Comparison of ENCODE assay signal across 8 cellular contexts in genomic region chr3:197750396-197750831, GRCh38. TPM values are rescaled to one million over a fixed set of nuclear protein-coding genes. Genes with fewer than 3 reads are reported as not detected.
DNase-seq lines count a peak whose midpoint lies in the region; ATAC-seq, FAIRE-seq and TF ChIP-seq lines count a peak whose summit lies in the region.

No MANE protein-coding gene starts in this region.

- H4K20me1 ChIP-seq in SK-N-SH (ENCODE audit: insufficient read depth): peaks cover 45% of the 10 kb centered on the region

- 0 out of 2 replicates have a peak, but pooled peaks have one; percentile 10 for TF ChIP-seq CTCF in SK-N-SH (IDR thresholded peaks at IDR 0.05)
- TF ChIP-seq CTCF in pancreas (IDR thresholded peaks at IDR 0.05): no peak

- H2AFZ ChIP-seq in SK-N-SH (ENCODE audit: low read depth): peak overlapping the region; percentile 80; the same call in 1 of the 2 replicates

- peaks cover 51% of the 10 kb centered on the region for H3F3A ChIP-seq in SK-N-SH (replicated peaks; ENCODE audit: insufficient read depth)

- TF ChIP-seq EP300 in SK-N-SH (IDR thresholded peaks at IDR 0.05; ENCODE audit: borderline replicate concordance in 1 of 2, low read depth in 1 of 2, low read length in 1 of 2): no peak

- H3K79me2 ChIP-seq in SK-N-SH (ENCODE audit: insufficient read depth): peaks cover 48% of the 10 kb centered on the region

- H3K4me1 ChIP-seq in HUES6 (ENCODE audit: control insufficient read depth, insufficient read depth, low read length) (peaks cover 6% of the 10 kb centered on the region; the same call in 1 of the 2 replicates), SK-N-SH (ENCODE audit: control insufficient read depth in 1 of 2, insufficient read depth in 2 of 2, low read depth in 1 of 2, low read length in 1 of 2) (peaks cover 0 to 10% of the 10 kb centered on the region in 2 experiments; a peak in 3 of 4 replicates), adipocyte (ENCODE audit: control insufficient read depth, insufficient read depth, low read length) (peaks cover 30% of the 10 kb centered on the region), pancreas (peaks cover 0 to 27% (median 12%) of the 10 kb centered on the region in 3 donors)

- POLR2A ChIA-PET in SK-N-SH (lab: Yijun Ruan, JAX): no interaction called here

- no peaks in the 10 kb centered on the region for H3K9me2 ChIP-seq in SK-N-SH

- H3K9ac ChIP-seq in HUES6 (ENCODE audit: low read length) (peak overlapping the region; percentile 59), SK-N-SH (peak overlapping the region; percentile 82), adipocyte (ENCODE audit: low read length) (peak overlapping the region; percentile 92)

- no peaks in the 10 kb centered on the region for H3K36me3 ChIP-seq in HUES6 (ENCODE audit: control insufficient read depth, insufficient read depth, low read length)
- H3K36me3 ChIP-seq in SK-N-SH (replicated peaks in 1 of 2; ENCODE audit: control insufficient read depth in 1 of 2, insufficient read depth in 2 of 2, low read length in 1 of 2): no peaks in the 10 kb centered on the region
- no peaks in the 10 kb centered on the region for H3K36me3 ChIP-seq in adipocyte (ENCODE audit: control insufficient read depth, insufficient read depth, low read length, severe bottlenecking)
- H3K36me3 ChIP-seq in pancreas: no peaks in the 10 kb centered on the region

- H3K9me3 ChIP-seq in HUES6 (ENCODE audit: control insufficient read depth, insufficient read depth, low read depth, low read length): no peaks in the 10 kb centered on the region
- H3K9me3 ChIP-seq in SK-N-SH: no peaks in the 10 kb centered on the region
- H3K9me3 ChIP-seq in adipocyte (ENCODE audit: control insufficient read depth, low read length): no peaks in the 10 kb centered on the region
- no peaks in the 10 kb centered on the region for H3K9me3 ChIP-seq in pancreas

- peak overlapping the region; percentile 76 for H3K4me2 ChIP-seq in SK-N-SH

- TF ChIP-seq RAD21 in SK-N-SH (IDR thresholded peaks at IDR 0.05; ENCODE audit: low read length): no peak

- H3K27ac ChIP-seq in HUES6 (ENCODE audit: low read depth, low read length): no peak overlapping the region
- peak overlapping the region; percentile 91 to 94 for H3K27ac ChIP-seq in SK-N-SH (ENCODE audit: low read depth in 2 of 2, low read length in 1 of 2)
- peak overlapping the region; percentile 73 to 94 (median 86) for H3K27ac ChIP-seq in pancreas

- CTCF ChIA-PET in SK-N-SH (lab: Yijun Ruan, JAX): no interaction called here

- FAIRE-seq in pancreas (lab: Jason Lieb, UNC): no peak

- intact Hi-C loops in cardiac septum (cut with DNase I): loop anchor here (2.0 to 5.0 kb wide), 2 partner anchors 14 to 42 kb away; partner anchors contain the start of genes LRCH3 and RUBCN
- intact Hi-C loops in pancreas (cut with DNase I): no loop called here

- DNase-seq in COR-L47 (lab: John Stamatoyannopoulos, UW) (peak; percentile 63), SK-N-SH (peak; percentile 84), adipocyte (ENCODE audit: low read depth) (peak; percentile 90), cardiac septum (ENCODE audit: low spot score) (peak; percentile 86), pancreas (peak; percentile 38 to 82 (median 59)), ureter (ENCODE audit: low spot score) (peak; percentile 70)

- H3K27me3 ChIP-seq in HUES6 (ENCODE audit: control insufficient read depth, insufficient read depth, low read length) (peaks cover 25% of the 10 kb centered on the region), SK-N-SH (ENCODE audit: insufficient read depth) (no peaks in the 10 kb centered on the region), adipocyte (replicated peaks; ENCODE audit: control insufficient read depth, insufficient read depth, low read length) (no peaks in the 10 kb centered on the region), pancreas (no peaks in the 10 kb centered on the region)

- H3K4me3 ChIP-seq in HUES6 (ENCODE audit: low read depth, low read length) (peak overlapping the region; percentile 81), SK-N-SH (ENCODE audit: low read depth in 2 of 2, low read length in 1 of 2) (peak overlapping the region; percentile 75 to 77), adipocyte (ENCODE audit: low read length) (peak overlapping the region; percentile 97), pancreas (peak overlapping the region; percentile 59 to 88 (median 74))

- WGBS in SK-N-SH (ENCODE audit: low lambda C conversion rate): 3% methylated on average over 5 of the region's 43 CpGs
- 0% methylated on average over 29 to 43 of the region's 43 CpGs for WGBS in pancreas, 2 donors

- ATAC-seq in GM21360 (IDR thresholded peaks at IDR 0.05; ENCODE audit: unreplicated experiment) (peak; percentile 23), pancreas (peak; percentile 55 to 76 (median 64))

TF ChIP-seq in SK-N-SH, 30 proteins besides CTCF, POLR2A, EP300 and RAD21:
- no peak for TF ChIP-seq EZH2phosphoT487 (IDR thresholded peaks at IDR 0.05; ENCODE audit: borderline replicate concordance, low read depth)
- TF ChIP-seq MAX (IDR thresholded peaks at IDR 0.05; ENCODE audit: low read depth): 0 out of 2 replicates have a peak, but pooled peaks have one; percentile 18
- TF ChIP-seq, protein P1, sequence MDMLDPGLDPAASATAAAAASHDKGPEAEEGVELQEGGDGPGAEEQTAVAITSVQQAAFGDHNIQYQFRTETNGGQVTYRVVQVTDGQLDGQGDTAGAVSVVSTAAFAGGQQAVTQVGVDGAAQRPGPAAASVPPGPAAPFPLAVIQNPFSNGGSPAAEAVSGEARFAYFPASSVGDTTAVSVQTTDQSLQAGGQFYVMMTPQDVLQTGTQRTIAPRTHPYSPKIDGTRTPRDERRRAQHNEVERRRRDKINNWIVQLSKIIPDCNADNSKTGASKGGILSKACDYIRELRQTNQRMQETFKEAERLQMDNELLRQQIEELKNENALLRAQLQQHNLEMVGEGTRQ (IDR thresholded peaks at IDR 0.05; ENCODE audit: borderline replicate concordance, low read depth, low read length): no peak
- no peak for TF ChIP-seq RCOR1 (IDR thresholded peaks at IDR 0.05; ENCODE audit: low read length)
- TF ChIP-seq MXI1 (IDR thresholded peaks at IDR 0.05; ENCODE audit: low read depth, low read length): peak; percentile 79
- peak; percentile 73 for TF ChIP-seq YY1 (IDR thresholded peaks at IDR 0.05; ENCODE audit: low read depth)
- TF ChIP-seq, protein P2, sequence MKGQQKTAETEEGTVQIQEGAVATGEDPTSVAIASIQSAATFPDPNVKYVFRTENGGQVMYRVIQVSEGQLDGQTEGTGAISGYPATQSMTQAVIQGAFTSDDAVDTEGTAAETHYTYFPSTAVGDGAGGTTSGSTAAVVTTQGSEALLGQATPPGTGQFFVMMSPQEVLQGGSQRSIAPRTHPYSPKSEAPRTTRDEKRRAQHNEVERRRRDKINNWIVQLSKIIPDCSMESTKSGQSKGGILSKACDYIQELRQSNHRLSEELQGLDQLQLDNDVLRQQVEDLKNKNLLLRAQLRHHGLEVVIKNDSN (IDR thresholded peaks at IDR 0.05; ENCODE audit: borderline replicate concordance, low read depth): no peak
- TF ChIP-seq SIN3A (IDR thresholded peaks at IDR 0.05; ENCODE audit: borderline replicate concordance, low read depth, low read length): 0 out of 2 replicates have a peak, but pooled peaks have one; percentile 64

RNA-seq across cellular contexts. Expression of gene FYTTD1, which starts 0.7 kb away (rescaled TPM):
- 14.7 and 16.1 TPM in 2 replicates for polyA plus RNA-seq in SK-N-SH (2012; rRNA removed)
- polyA plus RNA-seq in SK-N-SH (2012; cell fraction: cytosol; rRNA removed): 18.5 and 18.8 TPM in 2 replicates
- polyA plus RNA-seq in SK-N-SH (2012; cell fraction: nucleus; rRNA removed): 8.7 and 13.1 TPM in 2 replicates
- 87.5 TPM for total RNA-seq in cardiac septum
- total RNA-seq in pancreas: 10 to 100 TPM; 22.8 to 37.9 (median 30.5) TPM
- polyA plus RNA-seq in pancreas: 10 to 100 TPM in 1 of 2 donors, 1 to 10 TPM in 1; 8.3 to 11.0 TPM
- total RNA-seq in ureter: 47.9 TPM

RNA-seq across cellular contexts. Expression of gene RUBCN, which starts 13.7 kb away (rescaled TPM):
- polyA plus RNA-seq in SK-N-SH (2012; rRNA removed) (14.1 and 14.9 TPM in 2 replicates), pancreas (10 to 100 TPM in 1 of 2 donors, 1 to 10 TPM in 1; 8.7 to 14.1 TPM)
- 8.0 and 10.3 TPM in 2 replicates for polyA plus RNA-seq in SK-N-SH (2012; cell fraction: cytosol; rRNA removed)
- 24.1 and 28.9 TPM in 2 replicates for polyA plus RNA-seq in SK-N-SH (2012; cell fraction: nucleus; rRNA removed)
- total RNA-seq in cardiac septum (41.0 TPM), pancreas (10 to 100 TPM in 5 of 6 donors, 1 to 10 TPM in 1; 8.6 to 14.1 (median 13.0) TPM), ureter (24.5 TPM)

RNA-seq across cellular contexts. Expression of gene LRCH3, which starts 40.6 kb away (rescaled TPM):
- polyA plus RNA-seq in SK-N-SH (2012; rRNA removed): 22.6 and 29.7 TPM in 2 replicates
- polyA plus RNA-seq in SK-N-SH (2012; cell fraction: cytosol; rRNA removed): 18.1 and 24.0 TPM in 2 replicates
- polyA plus RNA-seq in SK-N-SH (2012; cell fraction: nucleus; rRNA removed): 30.6 and 43.2 TPM in 2 replicates
- 27.6 TPM for total RNA-seq in cardiac septum
- total RNA-seq in pancreas: 10 to 100 TPM; 11.1 to 26.1 (median 16.8) TPM
- polyA plus RNA-seq in pancreas: 1 to 10 TPM; 5.4 to 9.7 TPM
- 82.9 TPM for total RNA-seq in ureter
